21 cellular contexts compared by ENCODE assay signal in the genomic region with DNA sequence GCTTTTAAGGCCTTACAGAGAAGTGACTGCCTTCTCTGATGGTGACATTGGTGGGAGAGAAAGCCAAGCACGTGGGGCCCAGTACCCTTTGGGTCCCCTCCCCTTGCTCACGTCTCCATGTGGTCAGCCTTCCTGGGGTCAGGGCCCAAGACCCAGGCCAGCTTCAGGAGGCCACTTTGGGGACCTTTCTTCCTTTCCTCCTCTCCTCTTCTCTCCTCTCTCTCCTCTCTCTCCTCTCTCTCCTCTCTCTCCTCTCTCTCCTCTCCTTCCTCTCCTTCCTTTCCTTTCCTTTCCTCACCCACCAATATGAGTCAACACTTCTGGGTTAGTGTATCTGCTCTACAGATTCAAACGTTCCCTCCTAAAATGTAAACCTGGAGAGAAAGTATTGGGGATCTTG.
A peak's percentile ranks its signal among the peaks of the same experiment; 100 is the strongest.
DNase-seq lines count a peak whose midpoint lies in the region; ATAC-seq and TF ChIP-seq lines count a peak whose summit lies in the region.
"Had no signal": no experiment of that assay in that cellular context is flagged by ENCODE, and none has a peak within 500 bp of the region (broad histone marks: within the 10 kb centered on the region; RNA-seq: fewer than 3 reads in every experiment).

No MANE protein-coding gene starts in this region.

- DNase-seq in WTC11 (ENCODE audit: low spot score) (no peak), neural crest cell (ENCODE audit: low read depth, low spot score) (no peak), DMS114 treated with DMSO at 0.1 percent for 48 hours (lab: John Stamatoyannopoulos, UW; ENCODE audit: unreplicated experiment) (no peak)
- DNase-seq: 8988T; ACHN; BE2C; C1 segment of cervical spinal cord; CD4-positive, alpha-beta memory T cell; CD4-positive, CD25-positive, alpha-beta regulatory T cell; CD8-positive, alpha-beta memory T cell; COR-L47; DMS 273 treated with DMSO at 0.1 percent for 48 hours; DND-41; EL; GDM1 had no signal

- CTCF ChIA-PET in HEK293 (lab: Yijun Ruan, JAX) (interaction anchor here (0.8 kb wide), 1 partner anchor 79 kb away, joined by 4 read pairs; no protein-coding TSS in a partner anchor), WTC11 (lab: Charles Lee) (no interaction called here)

- no peaks in the 10 kb centered on the region for H3K36me3 ChIP-seq in HEK293 (ENCODE audit: control insufficient read depth in 2 of 2, insufficient read depth in 1 of 2, low read length in 2 of 2)
- H3K36me3 ChIP-seq: BE2C, BLaER1 had no signal

- H3K36me3 Mint-ChIP-seq in WTC11 = no peaks in the 10 kb centered on the region
- no peaks in the 10 kb centered on the region for H3K36me3 Mint-ChIP-seq in neural crest cell (ENCODE audit: low read depth)
- H3K36me3 Mint-ChIP-seq: CD14-positive monocyte; CD4-positive, alpha-beta memory T cell; CD4-positive, CD25-positive, alpha-beta regulatory T cell; CD8-positive, alpha-beta memory T cell had no signal

- TF ChIP-seq CTCF in HEK293 (tag by site-specific recombination; IDR thresholded peaks at IDR 0.05) (no peak), WTC11 (IDR thresholded peaks at IDR 0.05) (no peak), neural crest cell (conservative IDR thresholded peaks at IDR 0.05) (no peak)

- H3K27ac ChIP-seq in HEK293 (ENCODE audit: extremely low read depth, low read depth, low read length) = no peak overlapping the region
- H3K27ac ChIP-seq: BLaER1 had no signal

- no peak overlapping the region for H3K4me3 ChIP-seq in HEK293 (ENCODE audit: low read depth, low read length)
- H3K4me3 ChIP-seq: BLaER1, GM12878 had no signal

- H3K4me1 Mint-ChIP-seq in WTC11 = no peaks in the 10 kb centered on the region
- H3K4me1 Mint-ChIP-seq in neural crest cell = no peaks in the 10 kb centered on the region
- H3K4me1 Mint-ChIP-seq: CD14-positive monocyte; CD4-positive, alpha-beta memory T cell; CD4-positive, CD25-positive, alpha-beta regulatory T cell had no signal

- H3K4me1 ChIP-seq in HEK293 (ENCODE audit: control insufficient read depth, insufficient read depth, low read length) = no peaks in the 10 kb centered on the region
- H3K4me1 ChIP-seq: BE2C, BLaER1 had no signal

- ATAC-seq in WTC11 (no peak), HG02884 (IDR thresholded peaks at IDR 0.05; ENCODE audit: unreplicated experiment) (no peak), SK-N-SH treated with all-trans-retinoic acid at 6 μM for 48 hours (no peak)
- ATAC-seq: GM12878 had no signal

- no peaks in the 10 kb centered on the region for H3K9me3 Mint-ChIP-seq in WTC11
- H3K9me3 Mint-ChIP-seq in neural crest cell = no peaks in the 10 kb centered on the region
- H3K9me3 Mint-ChIP-seq: CD4-positive, alpha-beta memory T cell; CD4-positive, CD25-positive, alpha-beta regulatory T cell; CD8-positive, alpha-beta memory T cell had no signal

- no peaks in the 10 kb centered on the region for H3K9me3 ChIP-seq in HEK293 (ENCODE audit: control insufficient read depth, insufficient read depth, low read depth, low read length)
- H3K9me3 ChIP-seq: BE2C, BLaER1 had no signal

- H3K27ac Mint-ChIP-seq in WTC11 = 0 out of 2 replicates have a peak overlapping the region, but pooled peaks have one; percentile 14
- H3K27ac Mint-ChIP-seq in neural crest cell (ENCODE audit: unreplicated experiment) = peak overlapping the region; percentile 71
- H3K27ac Mint-ChIP-seq: CD14-positive monocyte; CD4-positive, alpha-beta memory T cell; CD4-positive, CD25-positive, alpha-beta regulatory T cell; CD8-positive, alpha-beta memory T cell had no signal

- POLR2A ChIA-PET in HEK293 (lab: Yijun Ruan, JAX) (no interaction called here), WTC11 (lab: Charles Lee) (no interaction called here)

- H3K4me3 Mint-ChIP-seq in WTC11 = no peak overlapping the region
- H3K4me3 Mint-ChIP-seq in neural crest cell = no peak overlapping the region
- H3K4me3 Mint-ChIP-seq: CD14-positive monocyte; CD4-positive, alpha-beta memory T cell; CD4-positive, CD25-positive, alpha-beta regulatory T cell; CD8-positive, alpha-beta memory T cell had no signal

- H3K27me3 Mint-ChIP-seq in WTC11 (ENCODE audit: low read depth) (no peaks in the 10 kb centered on the region), neural crest cell (ENCODE audit: low read depth) (no peaks in the 10 kb centered on the region)
- H3K27me3 Mint-ChIP-seq: CD4-positive, CD25-positive, alpha-beta regulatory T cell had no signal

TF ChIP-seq in HEK293, 187 proteins besides CTCF, POLR2A, EP300 and RAD21 (continues in another document):
- TF ChIP-seq, protein P1, sequence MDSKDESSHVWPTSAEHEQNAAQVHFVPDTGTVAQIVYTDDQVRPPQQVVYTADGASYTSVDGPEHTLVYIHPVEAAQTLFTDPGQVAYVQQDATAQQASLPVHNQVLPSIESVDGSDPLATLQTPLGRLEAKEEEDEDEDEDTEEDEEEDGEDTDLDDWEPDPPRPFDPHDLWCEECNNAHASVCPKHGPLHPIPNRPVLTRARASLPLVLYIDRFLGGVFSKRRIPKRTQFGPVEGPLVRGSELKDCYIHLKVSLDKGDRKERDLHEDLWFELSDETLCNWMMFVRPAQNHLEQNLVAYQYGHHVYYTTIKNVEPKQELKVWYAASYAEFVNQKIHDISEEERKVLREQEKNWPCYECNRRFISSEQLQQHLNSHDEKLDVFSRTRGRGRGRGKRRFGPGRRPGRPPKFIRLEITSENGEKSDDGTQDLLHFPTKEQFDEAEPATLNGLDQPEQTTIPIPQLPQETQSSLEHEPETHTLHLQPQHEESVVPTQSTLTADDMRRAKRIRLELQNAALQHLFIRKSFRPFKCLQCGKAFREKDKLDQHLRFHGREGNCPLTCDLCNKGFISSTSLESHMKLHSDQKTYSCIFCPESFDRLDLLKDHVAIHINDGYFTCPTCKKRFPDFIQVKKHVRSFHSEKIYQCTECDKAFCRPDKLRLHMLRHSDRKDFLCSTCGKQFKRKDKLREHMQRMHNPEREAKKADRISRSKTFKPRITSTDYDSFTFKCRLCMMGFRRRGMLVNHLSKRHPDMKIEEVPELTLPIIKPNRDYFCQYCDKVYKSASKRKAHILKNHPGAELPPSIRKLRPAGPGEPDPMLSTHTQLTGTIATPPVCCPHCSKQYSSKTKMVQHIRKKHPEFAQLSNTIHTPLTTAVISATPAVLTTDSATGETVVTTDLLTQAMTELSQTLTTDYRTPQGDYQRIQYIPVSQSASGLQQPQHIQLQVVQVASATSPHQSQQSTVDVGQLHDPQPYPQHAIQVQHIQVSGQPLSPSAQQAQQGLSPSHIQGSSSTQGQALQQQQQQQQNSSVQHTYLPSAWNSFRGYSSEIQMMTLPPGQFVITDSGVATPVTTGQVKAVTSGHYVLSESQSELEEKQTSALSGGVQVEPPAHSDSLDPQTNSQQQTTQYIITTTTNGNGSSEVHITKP (tag by site-specific recombination; IDR thresholded peaks at IDR 0.05) = no peak

TF ChIP-seq in WTC11, 78 proteins besides CTCF, POLR2A, EP300 and RAD21 (continues in another document):
- TF ChIP-seq JAZF1 (CRISPR knock-in tag; IDR thresholded peaks at IDR 0.05) (no peak), ATF1 (CRISPR knock-in tag; IDR thresholded peaks at IDR 0.05) (no peak), ZNF121 (CRISPR knock-in tag; IDR thresholded peaks at IDR 0.05) (no peak), NFATC4 (CRISPR knock-in tag; IDR thresholded peaks at IDR 0.05) (no peak)
- TF ChIP-seq, protein P2, sequence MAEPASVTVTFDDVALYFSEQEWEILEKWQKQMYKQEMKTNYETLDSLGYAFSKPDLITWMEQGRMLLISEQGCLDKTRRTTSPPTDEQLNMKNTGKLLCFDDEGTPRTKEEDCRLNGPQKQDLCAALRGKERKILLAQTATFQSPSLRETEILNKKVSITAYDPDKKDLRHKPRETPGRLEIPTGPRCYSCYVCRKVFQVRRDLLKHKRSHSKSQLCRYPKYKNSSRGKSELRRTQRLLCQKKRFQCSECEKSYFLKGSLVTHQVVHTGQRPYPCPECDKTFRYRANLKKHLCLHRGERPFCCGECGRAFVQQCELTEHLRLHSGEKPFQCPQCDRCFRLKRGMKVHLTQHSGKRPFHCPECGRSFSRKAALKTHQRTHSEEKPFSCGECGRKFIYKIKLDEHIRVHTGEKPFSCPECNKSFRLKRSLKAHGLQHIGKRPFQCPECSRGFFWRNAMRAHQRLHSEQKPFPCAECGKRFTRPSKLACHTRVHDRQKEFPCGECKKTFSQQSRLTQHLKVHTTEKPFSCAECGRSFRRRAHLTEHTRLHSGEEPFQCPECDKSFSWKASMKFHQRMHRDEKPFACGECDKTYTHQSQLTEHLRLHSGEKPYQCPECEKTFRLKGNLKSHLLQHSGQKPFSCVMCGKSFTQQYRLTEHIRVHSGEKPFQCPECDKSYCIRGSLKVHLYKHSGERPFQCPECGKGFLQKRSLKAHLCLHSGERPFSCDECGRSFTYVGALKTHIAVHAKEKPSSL (CRISPR knock-in tag; conservative IDR thresholded peaks at IDR 0.05) = no peak

TF ChIP-seq in SK-N-SH treated with all-trans-retinoic acid at 6 μM for 48 hours, 23 proteins besides CTCF, POLR2A, EP300 and RAD21:
- TF ChIP-seq, protein P3, sequence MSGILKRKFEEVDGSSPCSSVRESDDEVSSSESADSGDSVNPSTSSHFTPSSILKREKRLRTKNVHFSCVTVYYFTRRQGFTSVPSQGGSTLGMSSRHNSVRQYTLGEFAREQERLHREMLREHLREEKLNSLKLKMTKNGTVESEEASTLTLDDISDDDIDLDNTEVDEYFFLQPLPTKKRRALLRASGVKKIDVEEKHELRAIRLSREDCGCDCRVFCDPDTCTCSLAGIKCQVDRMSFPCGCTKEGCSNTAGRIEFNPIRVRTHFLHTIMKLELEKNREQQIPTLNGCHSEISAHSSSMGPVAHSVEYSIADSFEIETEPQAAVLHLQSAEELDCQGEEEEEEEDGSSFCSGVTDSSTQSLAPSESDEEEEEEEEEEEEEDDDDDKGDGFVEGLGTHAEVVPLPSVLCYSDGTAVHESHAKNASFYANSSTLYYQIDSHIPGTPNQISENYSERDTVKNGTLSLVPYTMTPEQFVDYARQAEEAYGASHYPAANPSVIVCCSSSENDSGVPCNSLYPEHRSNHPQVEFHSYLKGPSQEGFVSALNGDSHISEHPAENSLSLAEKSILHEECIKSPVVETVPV (CRISPR knock-in tag; IDR thresholded peaks at IDR 0.05) = no peak
- TF ChIP-seq ESRRG (CRISPR knock-in tag; IDR thresholded peaks at IDR 0.05) = no peak
